Comparison of ENCODE assay signal across 1 cellular context in genomic region chr4:17494258-17494657, GRCh38.
TF ChIP-seq lines count a peak whose summit lies in the region.

No MANE protein-coding gene starts in this region.

TF ChIP-seq in H1, 55 proteins besides CTCF, POLR2A, EP300 and RAD21:
- TF ChIP-seq TEAD4 (IDR thresholded peaks at IDR 0.05; ENCODE audit: low read depth, low read length) (no peak), JUND (IDR thresholded peaks at IDR 0.05; ENCODE audit: low read length) (peak; percentile 38; the same call in 1 of the 2 replicates)
TF ChIP-seq in H1: peak in this region for 1.
